In genomic region chr7:94323872-94324271, GRCh38 we compare ENCODE assay signal across 3 cellular contexts.
TF ChIP-seq lines count a peak whose summit lies in the region.

No MANE protein-coding gene starts in this region.

TF ChIP-seq in SK-N-SH, 30 proteins besides CTCF, POLR2A, EP300 and RAD21:
- TF ChIP-seq ELF1 (IDR thresholded peaks at IDR 0.05) = no peak
- TF ChIP-seq MEF2A (IDR thresholded peaks at IDR 0.05; ENCODE audit: borderline replicate concordance, low read depth) = no peak
- no peak for TF ChIP-seq POLR2AphosphoS5 (IDR thresholded peaks at IDR 0.05; ENCODE audit: low read depth, low read length)
- TF ChIP-seq NFIC (IDR thresholded peaks at IDR 0.05; ENCODE audit: borderline replicate concordance) = no peak
- TF ChIP-seq, protein P1, sequence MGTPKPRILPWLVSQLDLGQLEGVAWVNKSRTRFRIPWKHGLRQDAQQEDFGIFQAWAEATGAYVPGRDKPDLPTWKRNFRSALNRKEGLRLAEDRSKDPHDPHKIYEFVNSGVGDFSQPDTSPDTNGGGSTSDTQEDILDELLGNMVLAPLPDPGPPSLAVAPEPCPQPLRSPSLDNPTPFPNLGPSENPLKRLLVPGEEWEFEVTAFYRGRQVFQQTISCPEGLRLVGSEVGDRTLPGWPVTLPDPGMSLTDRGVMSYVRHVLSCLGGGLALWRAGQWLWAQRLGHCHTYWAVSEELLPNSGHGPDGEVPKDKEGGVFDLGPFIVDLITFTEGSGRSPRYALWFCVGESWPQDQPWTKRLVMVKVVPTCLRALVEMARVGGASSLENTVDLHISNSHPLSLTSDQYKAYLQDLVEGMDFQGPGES (IDR thresholded peaks at IDR 0.05; ENCODE audit: low read depth, low read length) = no peak
- no peak for TF ChIP-seq NRF1 (IDR thresholded peaks at IDR 0.05; ENCODE audit: low read depth, low read length)
- no peak for TF ChIP-seq RCOR1 (IDR thresholded peaks at IDR 0.05; ENCODE audit: low read length)

TF ChIP-seq in SK-N-SH treated with all-trans-retinoic acid at 6 μM for 48 hours, 23 proteins besides CTCF, POLR2A, EP300 and RAD21:
- TF ChIP-seq RARB (CRISPR knock-in tag; IDR thresholded peaks at IDR 0.05) = no peak

TF ChIP-seq in H1, 55 proteins besides CTCF, POLR2A, EP300 and RAD21:
- TF ChIP-seq CBX5 (IDR thresholded peaks at IDR 0.05; ENCODE audit: low read depth, low read length) (no peak), KDM4A (IDR thresholded peaks at IDR 0.05; ENCODE audit: low read depth, low read length, severe bottlenecking) (no peak), SRF (IDR thresholded peaks at IDR 0.05; ENCODE audit: low read depth, low read length) (no peak), BACH1 (IDR thresholded peaks at IDR 0.05; ENCODE audit: low read length) (no peak), GTF2F1 (IDR thresholded peaks at IDR 0.05; ENCODE audit: borderline replicate concordance, low read depth, low read length) (no peak), BCL11A (IDR thresholded peaks at IDR 0.05; ENCODE audit: low read depth in 2 of 2, low read length in 2 of 2) (no peak), ASH2L (IDR thresholded peaks at IDR 0.05; ENCODE audit: low read length) (no peak), YY1 (IDR thresholded peaks at IDR 0.05; ENCODE audit: low read depth, low read length) (no peak), JUND (IDR thresholded peaks at IDR 0.05; ENCODE audit: low read length) (no peak)
- TF ChIP-seq, protein P2, sequence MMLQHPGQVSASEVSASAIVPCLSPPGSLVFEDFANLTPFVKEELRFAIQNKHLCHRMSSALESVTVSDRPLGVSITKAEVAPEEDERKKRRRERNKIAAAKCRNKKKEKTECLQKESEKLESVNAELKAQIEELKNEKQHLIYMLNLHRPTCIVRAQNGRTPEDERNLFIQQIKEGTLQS (IDR thresholded peaks at IDR 0.05; ENCODE audit: insufficient read depth, low read depth, low read length) = no peak
